Comparison of ENCODE assay signal across 8 cellular contexts in the genomic region with DNA sequence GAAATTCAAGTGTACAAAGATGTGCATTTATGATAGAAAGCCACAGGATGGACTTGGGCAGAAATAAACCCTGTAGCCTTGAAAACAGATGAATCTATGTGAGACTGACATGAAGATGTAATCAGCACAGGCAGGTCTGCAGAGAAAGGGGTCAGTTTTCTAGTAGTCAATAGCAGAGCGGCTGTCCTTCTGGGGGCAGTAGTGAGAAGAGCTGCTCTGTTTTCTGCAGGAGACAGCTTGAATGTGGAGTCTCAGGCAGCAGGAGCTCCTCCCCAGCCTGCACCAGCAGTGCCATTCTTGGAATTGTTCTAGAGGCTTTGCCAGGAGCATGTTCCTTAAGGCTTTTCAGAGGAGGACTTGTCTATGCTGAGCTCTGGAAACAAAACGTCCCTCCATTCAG.
DNase-seq lines count a peak whose midpoint lies in the region; ATAC-seq and TF ChIP-seq lines count a peak whose summit lies in the region.
"Not testable (repeated sequence)": the region's sequence is repeated elsewhere in the genome, so short reads cannot be mapped to it uniquely, and the experiment has no call there.

No MANE protein-coding gene starts in this region.

- H2AK5ac ChIP-seq in neuronal stem cell (ENCODE audit: low read depth, low read length), result not testable (repeated sequence)

- H3K4ac ChIP-seq in neuronal stem cell (ENCODE audit: low read length), result not testable (repeated sequence)

- not testable (repeated sequence) for H3K36me3 ChIP-seq in BLaER1 treated with 17β-estradiol and CSF1 and Interleukin-3, amounts not matched to agents 10 nM and 100 nM; GM23338 (ENCODE audit: insufficient read depth); Loucy (ENCODE audit: insufficient read depth, low read length); OCI-LY3 (replicated peaks; ENCODE audit: low read depth, low read length); SU-DHL-6 (ENCODE audit: low read length); neuronal stem cell (replicated peaks in 1 of 2; ENCODE audit: control insufficient read depth in 2 of 2, insufficient read depth in 2 of 2, low read length in 2 of 2)

- not testable (repeated sequence) for H2BK15ac ChIP-seq in neuronal stem cell (ENCODE audit: low read length)

- not testable (repeated sequence) for H4K20me1 ChIP-seq in BLaER1 treated with 17β-estradiol and CSF1 and Interleukin-3, amounts not matched to agents 10 nM and 100 nM; GM23338 (replicated peaks; ENCODE audit: insufficient read depth); Loucy (ENCODE audit: insufficient read depth, low read length, poor library complexity, severe bottlenecking); OCI-LY3 (ENCODE audit: insufficient read depth, low read length); SU-DHL-6 (ENCODE audit: low read depth, low read length)

- not testable (repeated sequence) for H3K23ac ChIP-seq in neuronal stem cell (ENCODE audit: low read depth, low read length, poor library complexity)

- DNase-seq in GM23338 (ENCODE audit: low spot score), result peak; percentile 61
- peak; percentile 49 for DNase-seq in glutamatergic neuron
- DNase-seq in neuronal stem cell (ENCODE audit: low spot score), result peak; percentile 8

- peaks cover 50% of the 10 kb centered on the region for H3K9me3 Mint-ChIP-seq in GM23338
- not testable (repeated sequence) for H3K9me3 Mint-ChIP-seq in glutamatergic neuron (ENCODE audit: unreplicated experiment)

- H2BK120ac ChIP-seq in neuronal stem cell (ENCODE audit: low read depth, low read length), result not testable (repeated sequence)

- peaks cover 0 to 11% (median 5%) of the 10 kb centered on the region in 11 experiments; a peak in 8 of 22 replicates for H3K9me3 ChIP-seq in BLaER1 treated with 17β-estradiol and CSF1 and Interleukin-3, amounts not matched to agents 10 nM and 100 nM (replicated peaks in 1 of 11)
- H3K9me3 ChIP-seq in Loucy (ENCODE audit: insufficient read depth, low read depth, low read length); OCI-LY3 (ENCODE audit: insufficient read depth, low read length); SU-DHL-6 (ENCODE audit: insufficient read depth, low read length); neuronal stem cell (replicated peaks in 1 of 2; ENCODE audit: control insufficient read depth in 2 of 2, insufficient read depth in 1 of 2, low read depth in 1 of 2, low read length in 2 of 2): not testable (repeated sequence)

- H3K18ac ChIP-seq in neuronal stem cell (ENCODE audit: low read length), result not testable (repeated sequence)

- H4K8ac ChIP-seq in neuronal stem cell (ENCODE audit: low read depth, low read length), result not testable (repeated sequence)

- not testable (repeated sequence) for ATAC-seq in GM23338

- H3K27ac Mint-ChIP-seq in GM23338; glutamatergic neuron (ENCODE audit: unreplicated experiment): not testable (repeated sequence)

- H3K79me2 ChIP-seq in GM23338 (replicated peaks; ENCODE audit: insufficient read depth); Loucy (ENCODE audit: insufficient read depth, low read length); OCI-LY3 (ENCODE audit: low read length); SU-DHL-6 (ENCODE audit: insufficient read depth, low read length): not testable (repeated sequence)

- H3F3A ChIP-seq in GM23338 (replicated peaks; ENCODE audit: low read depth); Loucy (ENCODE audit: low read depth): not testable (repeated sequence)
- H3F3A ChIP-seq in SU-DHL-6 (ENCODE audit: insufficient read depth), result peaks cover 26% of the 10 kb centered on the region

- H3K79me1 ChIP-seq in neuronal stem cell (ENCODE audit: low read depth, low read length), result not testable (repeated sequence)

- H3K4me3 ChIP-seq in BLaER1 treated with 17β-estradiol and CSF1 and Interleukin-3, amounts not matched to agents 10 nM and 100 nM; GM23338; Loucy (ENCODE audit: low read length, poor library complexity, severe bottlenecking); OCI-LY3 (ENCODE audit: low read length); SU-DHL-6 (ENCODE audit: insufficient read depth, low read length, poor library complexity, severe bottlenecking); neuronal stem cell (ENCODE audit: low read length in 2 of 2): not testable (repeated sequence)

- not testable (repeated sequence) for H3K4me3 Mint-ChIP-seq in GM23338; glutamatergic neuron (ENCODE audit: unreplicated experiment)

- not testable (repeated sequence) for H3K27me3 ChIP-seq in BLaER1 treated with 17β-estradiol and CSF1 and Interleukin-3, amounts not matched to agents 10 nM and 100 nM; GM23338 (ENCODE audit: insufficient read depth); Loucy (ENCODE audit: insufficient read depth, low read length, poor library complexity, severe bottlenecking); OCI-LY3 (ENCODE audit: low read depth, low read length); SU-DHL-6 (ENCODE audit: low read length); neuronal stem cell (ENCODE audit: control insufficient read depth in 3 of 3, insufficient read depth in 3 of 3, low read depth in 1 of 3, low read length in 3 of 3)

- WGBS in neuronal stem cell (ENCODE audit: extremely low coverage in 2 of 2, insufficient read length in 2 of 2, insufficient replicate concordance in 1 of 2), 2 donors, result no CpG with 5 or more reads among the region's 2 CpGs

- peak; percentile 22 for TF ChIP-seq CTCF in 22Rv1 (IDR thresholded peaks at IDR 0.05)
- TF ChIP-seq CTCF in GM23338 (conservative IDR thresholded peaks at IDR 0.05; ENCODE audit: low read depth in 2 of 2), result peak; percentile 49 to 58
- peak; percentile 32 for TF ChIP-seq CTCF in Loucy (conservative IDR thresholded peaks at IDR 0.05; ENCODE audit: low read length)
- peak; percentile 32; the same call in 1 of the 2 replicates for TF ChIP-seq CTCF in OCI-LY3 (IDR thresholded peaks at IDR 0.05; ENCODE audit: low read depth, low read length)
- TF ChIP-seq CTCF in SU-DHL-6 (IDR thresholded peaks at IDR 0.05; ENCODE audit: insufficient read depth, low read length, poor library complexity, severe bottlenecking); glutamatergic neuron (IDR thresholded peaks at IDR 0.05; ENCODE audit: partially characterized antibody, unreplicated experiment): not testable (repeated sequence)

- H4K91ac ChIP-seq in neuronal stem cell (ENCODE audit: low read depth, low read length, poor library complexity), result not testable (repeated sequence)

- not testable (repeated sequence) for H3K4me1 Mint-ChIP-seq in GM23338; glutamatergic neuron (ENCODE audit: low read depth, unreplicated experiment)

- not testable (repeated sequence) for H3K9me2 ChIP-seq in GM23338 (ENCODE audit: insufficient read depth); Loucy (replicated peaks; ENCODE audit: low read depth, low read length); SU-DHL-6 (replicated peaks; ENCODE audit: insufficient read depth, low read length)

- peak overlapping the region in 8 of 11 experiments; percentile 55 to 77 (median 68); a peak in 16 of 22 replicates for H3K4me2 ChIP-seq in BLaER1 treated with 17β-estradiol and CSF1 and Interleukin-3, amounts not matched to agents 10 nM and 100 nM
- not testable (repeated sequence) for H3K4me2 ChIP-seq in GM23338; Loucy (ENCODE audit: low read depth, low read length, poor library complexity, severe bottlenecking); OCI-LY3 (ENCODE audit: low read length); neuronal stem cell (ENCODE audit: insufficient read depth, low read length, poor library complexity, severe bottlenecking)
- H3K4me2 ChIP-seq in SU-DHL-6 (ENCODE audit: low read depth, low read length, poor library complexity, severe bottlenecking), result peak overlapping the region; percentile 34

- H3K9ac ChIP-seq in BLaER1 treated with 17β-estradiol and CSF1 and Interleukin-3, amounts not matched to agents 10 nM and 100 nM, result peak overlapping the region in 1 of 11 experiments; percentile 47; a peak in 1 of 22 replicates
- not testable (repeated sequence) for H3K9ac ChIP-seq in Loucy (ENCODE audit: low read depth, low read length, poor library complexity, severe bottlenecking); OCI-LY3 (ENCODE audit: low read length); neuronal stem cell (ENCODE audit: low read depth, low read length, poor library complexity)
- peak overlapping the region; percentile 33; the same call in 1 of the 2 replicates for H3K9ac ChIP-seq in SU-DHL-6 (ENCODE audit: low read length)

- not testable (repeated sequence) for H3K27ac ChIP-seq in 22Rv1; GM23338 (ENCODE audit: low read depth); OCI-LY3 (ENCODE audit: low read length); neuronal stem cell (replicated peaks; ENCODE audit: low read length)
- peak overlapping the region in 5 of 11 experiments; percentile 25 to 74 (median 66); a peak in 9 of 22 replicates for H3K27ac ChIP-seq in BLaER1 treated with 17β-estradiol and CSF1 and Interleukin-3, amounts not matched to agents 10 nM and 100 nM
- peak overlapping the region; percentile 58 for H3K27ac ChIP-seq in SU-DHL-6 (ENCODE audit: low read depth, low read length)

- H3K14ac ChIP-seq in neuronal stem cell (ENCODE audit: low read length), result not testable (repeated sequence)

- H3K4me1 ChIP-seq in BLaER1 treated with 17β-estradiol and CSF1 and Interleukin-3, amounts not matched to agents 10 nM and 100 nM, result peaks cover 3 to 69% (median 51%) of the 10 kb centered on the region in 10 experiments; a peak in 18 of 20 replicates
- not testable (repeated sequence) for H3K4me1 ChIP-seq in GM23338 (ENCODE audit: insufficient read depth); Loucy (ENCODE audit: insufficient read depth, low read length, poor library complexity, severe bottlenecking); neuronal stem cell (ENCODE audit: control insufficient read depth in 2 of 2, insufficient read depth in 1 of 2, low read depth in 1 of 2, low read length in 2 of 2)
- H3K4me1 ChIP-seq in OCI-LY3 (ENCODE audit: low read length), result peaks cover 33% of the 10 kb centered on the region

- H2BK5ac ChIP-seq in neuronal stem cell (ENCODE audit: low read length), result not testable (repeated sequence)

- not testable (repeated sequence) for H3K27me3 Mint-ChIP-seq in GM23338 (ENCODE audit: insufficient read depth, low read depth, poor library complexity); glutamatergic neuron (ENCODE audit: unreplicated experiment)

- not testable (repeated sequence) for H2BK12ac ChIP-seq in neuronal stem cell (ENCODE audit: low read length)

- H2AFZ ChIP-seq in GM23338; Loucy (ENCODE audit: low read length); OCI-LY3 (ENCODE audit: low read depth, low read length); SU-DHL-6 (ENCODE audit: low read depth, low read length, severe bottlenecking); neuronal stem cell (ENCODE audit: low read length): not testable (repeated sequence)

- not testable (repeated sequence) for H3K36me3 Mint-ChIP-seq in GM23338 (ENCODE audit: low read depth); glutamatergic neuron (ENCODE audit: unreplicated experiment)

Comparison
In these comparisons a context has a peak if more than half of its experiments do, and no peak if none do; other contexts are left out.
1. DNase-seq: peak in every context shown above with its lines; median percentile 61 in GM23338; 49 in glutamatergic neuron; 8 in neuronal stem cell.